15 cellular contexts compared by ENCODE assay signal in genomic region chr10:121459765-121460453, GRCh38.
DNase-seq lines count a peak whose midpoint lies in the region; ATAC-seq and TF ChIP-seq lines count a peak whose summit lies in the region.
"Had no signal": no experiment of that assay in that cellular context is flagged by ENCODE, and none has a peak within 500 bp of the region (broad histone marks: within the 10 kb centered on the region; RNA-seq: fewer than 3 reads in every experiment).

No MANE protein-coding gene starts in this region.

- CTCF ChIA-PET in WTC11 (lab: Charles Lee) = interaction anchor here (1.1 kb wide), 1 partner anchor 21 kb away, joined by 3 read pairs; no protein-coding TSS in a partner anchor

- no peak overlapping the region for H3K4me2 ChIP-seq in GM23338

- DNase-seq in GM23338 (ENCODE audit: low spot score) (no peak), WTC11 (ENCODE audit: low spot score) (peak; percentile 23), substantia nigra (lab: John Stamatoyannopoulos, UW) (no peak), NCI-H2196 treated with DMSO at 0.1 percent for 48 hours (lab: John Stamatoyannopoulos, UW; ENCODE audit: unreplicated experiment) (no peak)
- DNase-seq in stimulated activated naive CD8-positive, alpha-beta T cell treated with anti-CD3 and anti-CD28 coated beads, Interleukin-15, Interleukin-2, amounts not matched to agents 100 U/mL and 50 U/mL, for 24 hours = no peak
- DNase-seq: activated naive CD4-positive, alpha-beta T cell treated with anti-CD3 and anti-CD28 coated beads, Interleukin-2, amount 10 ng/mL, durations not matched to agents 7 days and 5 days; cerebellar nuclear complex; NCI-H1092 had no signal

- H3K9me3 Mint-ChIP-seq in GM23338 (no peaks in the 10 kb centered on the region; the same call in 2 of the 3 replicates), WTC11 (peaks cover 4% of the 10 kb centered on the region; the same call in 1 of the 2 replicates)
- H3K9me3 Mint-ChIP-seq: mesothelial cell of epicardium had no signal

- H3K36me3 Mint-ChIP-seq in GM23338 (ENCODE audit: low read depth) = no peaks in the 10 kb centered on the region; the same call in 2 of the 3 replicates
- H3K36me3 Mint-ChIP-seq in WTC11 = no peaks in the 10 kb centered on the region
- H3K36me3 Mint-ChIP-seq: activated naive CD4-positive, alpha-beta T cell treated with anti-CD3 and anti-CD28 coated beads, Interleukin-2, amount 10 ng/mL, durations not matched to agents 7 days and 5 days; CD14-positive monocyte; mesothelial cell of epicardium had no signal

- H3K9me3 ChIP-seq in iPS-18a (ENCODE audit: control insufficient read depth, low read depth, low read length) = no peaks in the 10 kb centered on the region
- H3K9me3 ChIP-seq in stomach smooth muscle (ENCODE audit: control insufficient read depth in 2 of 2, low read length in 2 of 2) = no peaks in the 10 kb centered on the region

- H3K9ac ChIP-seq in iPS-18a (ENCODE audit: low read length) (peak overlapping the region; percentile 19), stomach smooth muscle (ENCODE audit: low read length in 2 of 2) (peak overlapping the region; percentile 13 to 30)
- H3K9ac ChIP-seq: parathyroid adenoma had no signal

- H3K4me3 Mint-ChIP-seq in GM23338 = no peak overlapping the region
- no peak overlapping the region for H3K4me3 Mint-ChIP-seq in WTC11
- H3K4me3 Mint-ChIP-seq: activated naive CD4-positive, alpha-beta T cell treated with anti-CD3 and anti-CD28 coated beads, Interleukin-2, amount 10 ng/mL, durations not matched to agents 7 days and 5 days; CD14-positive monocyte; mesothelial cell of epicardium had no signal

- H3K4me1 Mint-ChIP-seq in GM23338 (peaks cover 36% of the 10 kb centered on the region), WTC11 (peaks cover 32% of the 10 kb centered on the region)
- H3K4me1 Mint-ChIP-seq: activated naive CD4-positive, alpha-beta T cell treated with anti-CD3 and anti-CD28 coated beads, Interleukin-2, amount 10 ng/mL, durations not matched to agents 7 days and 5 days; CD14-positive monocyte had no signal

- no peaks in the 10 kb centered on the region for H3K79me2 ChIP-seq in GM23338 (replicated peaks; ENCODE audit: insufficient read depth)
- H3K79me2 ChIP-seq: parathyroid adenoma had no signal

- H3K4me3 ChIP-seq in GM23338 (no peak overlapping the region), iPS-18a (ENCODE audit: low read length) (peak overlapping the region; percentile 17), stomach smooth muscle (ENCODE audit: low read length in 2 of 2) (peak overlapping the region in 1 of 2 donors; percentile 52)

- ATAC-seq in GM23338 = peak; percentile 81
- ATAC-seq in WTC11 = peak; percentile 68
- no peak for ATAC-seq in stimulated activated naive CD8-positive, alpha-beta T cell treated with anti-CD3 and anti-CD28 coated beads, Interleukin-15, Interleukin-2, amounts not matched to agents 100 U/mL and 50 U/mL, for 24 hours
- ATAC-seq in HG02870 (IDR thresholded peaks at IDR 0.05; ENCODE audit: unreplicated experiment) = no peak

- H3K36me3 ChIP-seq in GM23338 (ENCODE audit: insufficient read depth) (no peaks in the 10 kb centered on the region), iPS-18a (ENCODE audit: control insufficient read depth, low read depth, low read length) (no peaks in the 10 kb centered on the region), stomach smooth muscle (ENCODE audit: control insufficient read depth in 2 of 2, insufficient read depth in 2 of 2, low read length in 2 of 2) (no peaks in the 10 kb centered on the region)

- H3F3A ChIP-seq in GM23338 (replicated peaks; ENCODE audit: low read depth) = no peaks in the 10 kb centered on the region

- H3K27ac ChIP-seq in GM23338 (ENCODE audit: low read depth) (no peak overlapping the region), iPS-18a (ENCODE audit: low read length) (peak overlapping the region; percentile 55), stomach smooth muscle (ENCODE audit: low read length) (peak overlapping the region; percentile 60), substantia nigra (ENCODE audit: low read depth, low read length, poor library complexity, severe bottlenecking) (no peak overlapping the region)
- H3K27ac ChIP-seq: parathyroid adenoma, VCaP had no signal

- POLR2A ChIA-PET in WTC11 (lab: Charles Lee) = no interaction called here

- H3K27ac Mint-ChIP-seq in GM23338 (peak overlapping the region; percentile 89), WTC11 (peak overlapping the region; percentile 86)
- H3K27ac Mint-ChIP-seq: activated naive CD4-positive, alpha-beta T cell treated with anti-CD3 and anti-CD28 coated beads, Interleukin-2, amount 10 ng/mL, durations not matched to agents 7 days and 5 days; CD14-positive monocyte; mesothelial cell of epicardium had no signal

- peaks cover 18% of the 10 kb centered on the region for H3K9me2 ChIP-seq in GM23338 (ENCODE audit: insufficient read depth)

- H3K4me1 ChIP-seq in GM23338 (ENCODE audit: insufficient read depth) (peaks cover 18% of the 10 kb centered on the region), iPS-18a (ENCODE audit: control insufficient read depth, low read depth, low read length) (peaks cover 29% of the 10 kb centered on the region), stomach smooth muscle (ENCODE audit: control insufficient read depth, insufficient read depth, low read length) (peaks cover 21% of the 10 kb centered on the region)
- H3K4me1 ChIP-seq: parathyroid adenoma had no signal

- peaks cover 20% of the 10 kb centered on the region for H3K27me3 Mint-ChIP-seq in GM23338 (ENCODE audit: insufficient read depth, low read depth, poor library complexity)
- peaks cover 2% of the 10 kb centered on the region; the same call in 1 of the 2 replicates for H3K27me3 Mint-ChIP-seq in WTC11 (ENCODE audit: low read depth)
- H3K27me3 Mint-ChIP-seq: activated naive CD4-positive, alpha-beta T cell treated with anti-CD3 and anti-CD28 coated beads, Interleukin-2, amount 10 ng/mL, durations not matched to agents 7 days and 5 days had no signal

- H2AFZ ChIP-seq in GM23338 = peak overlapping the region; percentile 73; the same call in 1 of the 2 replicates
- H2AFZ ChIP-seq: parathyroid adenoma had no signal

- H3K27me3 ChIP-seq in GM23338 (ENCODE audit: insufficient read depth) (no peaks in the 10 kb centered on the region), iPS-18a (ENCODE audit: control insufficient read depth, insufficient read depth, low read length) (no peaks in the 10 kb centered on the region), stomach smooth muscle (ENCODE audit: control insufficient read depth in 1 of 2, insufficient read depth in 2 of 2, low read length in 2 of 2) (no peaks in the 10 kb centered on the region)

- H4K20me1 ChIP-seq in GM23338 (replicated peaks; ENCODE audit: insufficient read depth) = no peaks in the 10 kb centered on the region

- TF ChIP-seq CTCF in GM23338 (conservative IDR thresholded peaks at IDR 0.05; ENCODE audit: low read depth in 2 of 2) (no peak), WTC11 (IDR thresholded peaks at IDR 0.05) (no peak)

TF ChIP-seq in GM23338, 12 proteins besides CTCF, POLR2A, EP300 and RAD21 (continues in another document):
- TF ChIP-seq JUNB (IDR thresholded peaks at IDR 0.05; ENCODE audit: unreplicated experiment) (no peak), ZNF114 (CRISPR knock-in tag; IDR thresholded peaks at IDR 0.05) (no peak), ZNF331 (CRISPR knock-in tag; IDR thresholded peaks at IDR 0.05; ENCODE audit: low read depth) (no peak), EZH2phosphoT487 (IDR thresholded peaks at IDR 0.05; ENCODE audit: unreplicated experiment) (no peak), POLR2AphosphoS5 (IDR thresholded peaks at IDR 0.05; ENCODE audit: low read depth) (no peak)

TF ChIP-seq in WTC11, 78 proteins besides CTCF, POLR2A, EP300 and RAD21:
- no peak for TF ChIP-seq NFYB (CRISPR knock-in tag; conservative IDR thresholded peaks at IDR 0.05; ENCODE audit: low read depth)
- no peak for TF ChIP-seq IRF2 (CRISPR knock-in tag; IDR thresholded peaks at IDR 0.05; ENCODE audit: borderline replicate concordance, low read depth)
- TF ChIP-seq KAT7 (CRISPR knock-in tag; IDR thresholded peaks at IDR 0.05; ENCODE audit: borderline replicate concordance) = no peak
- no peak for TF ChIP-seq ZNF138 (CRISPR knock-in tag; conservative IDR thresholded peaks at IDR 0.05)
- no peak for TF ChIP-seq ZNF671 (CRISPR knock-in tag; IDR thresholded peaks at IDR 0.05)
- TF ChIP-seq, protein P1, sequence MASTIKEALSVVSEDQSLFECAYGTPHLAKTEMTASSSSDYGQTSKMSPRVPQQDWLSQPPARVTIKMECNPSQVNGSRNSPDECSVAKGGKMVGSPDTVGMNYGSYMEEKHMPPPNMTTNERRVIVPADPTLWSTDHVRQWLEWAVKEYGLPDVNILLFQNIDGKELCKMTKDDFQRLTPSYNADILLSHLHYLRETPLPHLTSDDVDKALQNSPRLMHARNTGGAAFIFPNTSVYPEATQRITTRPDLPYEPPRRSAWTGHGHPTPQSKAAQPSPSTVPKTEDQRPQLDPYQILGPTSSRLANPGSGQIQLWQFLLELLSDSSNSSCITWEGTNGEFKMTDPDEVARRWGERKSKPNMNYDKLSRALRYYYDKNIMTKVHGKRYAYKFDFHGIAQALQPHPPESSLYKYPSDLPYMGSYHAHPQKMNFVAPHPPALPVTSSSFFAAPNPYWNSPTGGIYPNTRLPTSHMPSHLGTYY (CRISPR knock-in tag; IDR thresholded peaks at IDR 0.05) = no peak
- TF ChIP-seq ZNF232 (CRISPR knock-in tag; IDR thresholded peaks at IDR 0.05) = no peak
- no peak for TF ChIP-seq ZBTB43 (CRISPR knock-in tag; IDR thresholded peaks at IDR 0.05)
- no peak for TF ChIP-seq ZMAT4 (CRISPR knock-in tag; IDR thresholded peaks at IDR 0.05)
- no peak for TF ChIP-seq ZNF423 (CRISPR knock-in tag; IDR thresholded peaks at IDR 0.05)

Comparison
In these comparisons a context has a peak if more than half of its experiments do, and no peak if none do; other contexts are left out.
1. ATAC-seq: peak in GM23338 (single experiment) and WTC11 (single experiment); none in stimulated activated naive CD8-positive, alpha-beta T cell treated with anti-CD3 and anti-CD28 coated beads, Interleukin-15, Interleukin-2, amounts not matched to agents 100 U/mL and 50 U/mL, for 24 hours (single experiment) and HG02870 (single experiment).
2. H3K27ac ChIP-seq: peak in iPS-18a (single experiment) and stomach smooth muscle (single experiment); none in GM23338 (single experiment) and substantia nigra (single experiment).